ENCODE assay signal across 1 cellular context in genomic region chr6:1461207-1461606, GRCh38.
TF ChIP-seq lines count a peak whose summit lies in the region.

No MANE protein-coding gene starts in this region.

TF ChIP-seq in GM12878, 131 proteins besides CTCF, POLR2A, EP300 and RAD21 (continued from another document and continues in another):
- TF ChIP-seq ZBTB40 (IDR thresholded peaks at IDR 0.05; ENCODE audit: borderline replicate concordance): no peak
- no peak for TF ChIP-seq ZNF207 (IDR thresholded peaks at IDR 0.05; ENCODE audit: borderline replicate concordance)
- no peak for TF ChIP-seq HSF1 (IDR thresholded peaks at IDR 0.05; ENCODE audit: low read depth, low read length)
- no peak for TF ChIP-seq ESRRA (IDR thresholded peaks at IDR 0.05; ENCODE audit: low read length)
- TF ChIP-seq SIX5 (IDR thresholded peaks at IDR 0.05; ENCODE audit: low read depth, low read length, severe bottlenecking): no peak
- no peak for TF ChIP-seq KLF5 (IDR thresholded peaks at IDR 0.05; ENCODE audit: partially characterized antibody)
- peak; percentile 93 for TF ChIP-seq IKZF2 (IDR thresholded peaks at IDR 0.05)
- TF ChIP-seq ZBTB4 (CRISPR knock-in tag; IDR thresholded peaks at IDR 0.05): no peak
- peak; percentile 85 for TF ChIP-seq IKZF1 (conservative IDR thresholded peaks at IDR 0.05)
- peak; percentile 88 for TF ChIP-seq MTA2 (IDR thresholded peaks at IDR 0.05; ENCODE audit: low read depth)
- TF ChIP-seq USF2 (IDR thresholded peaks at IDR 0.05; ENCODE audit: borderline replicate concordance, low read depth, low read length): no peak
- TF ChIP-seq HDAC2 (IDR thresholded peaks at IDR 0.05): no peak
- peak; percentile 86; the same call in 1 of the 2 replicates for TF ChIP-seq RELB (IDR thresholded peaks at IDR 0.05; ENCODE audit: low read depth)
- no peak for TF ChIP-seq SP1 (IDR thresholded peaks at IDR 0.05; ENCODE audit: low read depth, low read length)
- no peak for TF ChIP-seq NR2C2 (IDR thresholded peaks at IDR 0.05; ENCODE audit: borderline replicate concordance, control insufficient read depth, insufficient read length, low read depth)
- TF ChIP-seq DPF2 (IDR thresholded peaks at IDR 0.05): peak; percentile 59; the same call in 1 of the 2 replicates
- no peak for TF ChIP-seq NKRF (conservative IDR thresholded peaks at IDR 0.05)
- peak; percentile 33 for TF ChIP-seq MEF2B (IDR thresholded peaks at IDR 0.05; ENCODE audit: partially characterized antibody, poor library complexity, severe bottlenecking)
- no peak for TF ChIP-seq IRF3 (IDR thresholded peaks at IDR 0.05)
- TF ChIP-seq PML (IDR thresholded peaks at IDR 0.05; ENCODE audit: low read length): no peak
- no peak for TF ChIP-seq RB1 (IDR thresholded peaks at IDR 0.05; ENCODE audit: borderline replicate concordance)
- peak; percentile 70; the same call in 1 of the 2 replicates for TF ChIP-seq BCL11A (IDR thresholded peaks at IDR 0.05; ENCODE audit: low read depth, low read length)
- TF ChIP-seq TBL1XR1 (IDR thresholded peaks at IDR 0.05; ENCODE audit: low read depth, low read length): no peak
- no peak for TF ChIP-seq BCLAF1 (IDR thresholded peaks at IDR 0.05)
- peak; percentile 68 for TF ChIP-seq ATF2 (IDR thresholded peaks at IDR 0.05; ENCODE audit: low read length)
- TF ChIP-seq NFIC (IDR thresholded peaks at IDR 0.05; ENCODE audit: low read depth, low read length): peak; percentile 95
- TF ChIP-seq CHD2 (IDR thresholded peaks at IDR 0.05; ENCODE audit: borderline replicate concordance, low read depth, low read length): no peak
- TF ChIP-seq YY1 (IDR thresholded peaks at IDR 0.05; ENCODE audit: low read depth, low read length): no peak
- no peak; a peak in 1 of 4 replicates for TF ChIP-seq CEBPB (IDR thresholded peaks at IDR 0.05; ENCODE audit: borderline replicate concordance in 1 of 2, low read depth in 2 of 2, low read length in 2 of 2)
- no peak for TF ChIP-seq CREB1 (IDR thresholded peaks at IDR 0.05; ENCODE audit: low read depth)
- no peak for TF ChIP-seq JUND (IDR thresholded peaks at IDR 0.05; ENCODE audit: low read depth, low read length)
- TF ChIP-seq ETV6 (conservative IDR thresholded peaks at IDR 0.05 in 1 of 2, IDR thresholded peaks at IDR 0.05 in 1 of 2; ENCODE audit: borderline replicate concordance in 1 of 2, low read depth in 1 of 2): no peak
- no peak for TF ChIP-seq MTA3 (IDR thresholded peaks at IDR 0.05; ENCODE audit: borderline replicate concordance, low read length)
- TF ChIP-seq RBBP5 (conservative IDR thresholded peaks at IDR 0.05): no peak
- no peak for TF ChIP-seq LARP7 (IDR thresholded peaks at IDR 0.05)
- no peak for TF ChIP-seq CBX5 (IDR thresholded peaks at IDR 0.05; ENCODE audit: low read depth)
- TF ChIP-seq HDAC6 (IDR thresholded peaks at IDR 0.05; ENCODE audit: unreplicated experiment): no peak
- no peak for TF ChIP-seq EZH2 (IDR thresholded peaks at IDR 0.05; ENCODE audit: borderline replicate concordance, control insufficient read depth, low read depth, low read length)
- TF ChIP-seq IRF5 (IDR thresholded peaks at IDR 0.05; ENCODE audit: borderline replicate concordance): no peak
- no peak for TF ChIP-seq SMARCA5 (IDR thresholded peaks at IDR 0.05)
- 0 out of 2 replicates have a peak, but pooled peaks have one; percentile 11 for TF ChIP-seq BMI1 (IDR thresholded peaks at IDR 0.05; ENCODE audit: borderline replicate concordance)
- TF ChIP-seq CHD1 (IDR thresholded peaks at IDR 0.05; ENCODE audit: low read depth, low read length): no peak
